16 cellular contexts compared by ENCODE assay signal in genomic region chr6:124741341-124741740, GRCh38.
"Had no signal": no experiment of that assay in that cellular context is flagged by ENCODE, and none has a peak within 500 bp of the region (broad histone marks: within the 10 kb centered on the region; RNA-seq: fewer than 3 reads in every experiment).

No MANE protein-coding gene starts in this region.

- H3K4me1 ChIP-seq: suprapubic skin, transverse colon had no signal

- H3K27ac ChIP-seq: skin epidermis, suprapubic skin, transverse colon had no signal

- H3K9me3 ChIP-seq: suprapubic skin, transverse colon had no signal

- H3K4me3 ChIP-seq: lung, skin epidermis, suprapubic skin, transverse colon had no signal

- FAIRE-seq: endometrium, TTC549 had no signal

- DNase-seq: activated CD4-positive, alpha-beta T cell treated with anti-CD3 and anti-CD28 coated beads for 36 hours; activated CD4-positive, alpha-beta T cell treated with anti-CD3 and anti-CD28 coated beads, Interleukin-2, amount 50 U/mL, for 48 hours; activated gamma-delta T cell treated with Interleukin-2 at 50 U/mL for 16 hours; amygdala; cerebellar nuclear complex; cortex of kidney; retina; stimulated activated naive CD8-positive, alpha-beta T cell treated with anti-CD3 and anti-CD28 coated beads, Interleukin-15, amount 100 ng/mL, for 72 hours; transverse colon had no signal

- H3K36me3 ChIP-seq: suprapubic skin, transverse colon had no signal

- H3K27me3 ChIP-seq: suprapubic skin, transverse colon had no signal

- ATAC-seq: activated CD4-positive, alpha-beta T cell treated with anti-CD3 and anti-CD28 coated beads for 36 hours; esophagus mucosa; stimulated activated naive CD8-positive, alpha-beta T cell treated with anti-CD3 and anti-CD28 coated beads, Interleukin-15, amount 100 ng/mL, for 72 hours; WTC11 had no signal
